8 cellular contexts compared by ENCODE assay signal in the genomic region with DNA sequence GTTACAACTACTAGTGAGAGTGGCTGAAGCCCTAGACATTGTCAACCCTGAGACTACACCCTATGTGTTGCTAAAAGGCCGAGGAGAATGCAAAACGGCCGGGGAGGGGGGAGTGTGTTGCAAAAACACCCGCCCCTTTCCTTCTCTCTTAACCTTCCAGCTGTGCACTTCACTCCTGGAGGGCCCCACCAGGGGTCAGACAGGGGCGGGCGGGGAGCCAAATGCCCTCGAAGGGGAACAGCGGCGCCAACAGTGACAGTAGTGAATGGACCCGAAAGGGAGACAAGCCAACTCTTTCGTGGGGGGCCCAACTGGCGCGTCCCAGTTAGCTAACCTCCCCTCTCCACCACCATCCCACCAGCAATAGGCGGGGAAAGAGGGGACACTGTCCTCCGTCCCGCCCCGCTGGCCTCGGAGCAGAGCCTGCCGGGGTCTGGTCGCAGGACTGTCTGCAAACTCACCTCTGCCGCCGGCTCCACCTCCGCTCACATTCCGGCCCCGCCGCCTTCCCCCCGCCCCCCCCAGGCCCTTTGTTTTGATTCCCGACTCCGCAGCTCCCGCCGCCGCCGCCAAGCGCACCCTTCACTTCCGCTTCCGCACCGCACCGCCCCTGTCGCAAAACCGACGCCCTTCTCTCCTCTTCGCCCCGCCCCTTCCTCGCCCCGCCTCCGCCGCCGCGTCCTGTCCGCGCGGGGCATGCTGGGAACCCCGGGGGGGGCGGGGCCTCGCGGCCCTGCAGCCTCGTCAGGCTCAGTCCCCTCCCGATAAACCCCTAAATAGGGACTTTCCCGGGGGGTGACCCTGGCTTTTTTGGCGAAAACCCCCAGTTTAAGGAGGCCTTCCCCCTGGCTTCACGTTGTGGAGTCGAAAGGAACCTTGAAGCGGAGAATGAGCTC. TPM values are rescaled to one million over a fixed set of nuclear protein-coding genes. Genes with fewer than 3 reads are reported as not detected.
A peak's percentile ranks its signal among the peaks of the same experiment; 100 is the strongest.
DNase-seq lines count a peak whose midpoint lies in the region; ATAC-seq and TF ChIP-seq lines count a peak whose summit lies in the region.

TSS of gene MARF1 (minus strand) at position 598 of the 896 bp plus-strand sequence. CDS start 3,921 bp downstream, outside the sequence.

- no peaks in the 10 kb centered on the region for H3K9me3 ChIP-seq in BLaER1
- H3K9me3 ChIP-seq in colonic mucosa = no peaks in the 10 kb centered on the region

- ATAC-seq in GM19328 (IDR thresholded peaks at IDR 0.05; ENCODE audit: unreplicated experiment) = peak; percentile 48
- ATAC-seq in HG03469 (IDR thresholded peaks at IDR 0.05; ENCODE audit: unreplicated experiment) = peak; percentile 29

- TF ChIP-seq CTCF in colonic mucosa (IDR thresholded peaks at IDR 0.05) = peak; percentile 31

- H3K4me3 Mint-ChIP-seq in activated CD4-positive, alpha-beta T cell treated with anti-CD3 and anti-CD28 coated beads, Interleukin-2, amount 10 ng/mL, durations not matched to agents 24 days and 14 days = peak within 1 kb of the TSS; percentile 94

- H3K27me3 Mint-ChIP-seq in activated CD4-positive, alpha-beta T cell treated with anti-CD3 and anti-CD28 coated beads, Interleukin-2, amount 10 ng/mL, durations not matched to agents 24 days and 14 days = no peaks in the 10 kb centered on the region

- H3K4me3 ChIP-seq in BLaER1 = peak within 1 kb of the TSS; percentile 83
- H3K4me3 ChIP-seq in colonic mucosa = peak within 1 kb of the TSS; percentile 84

- peaks cover 44% of the 10 kb centered on the region for H3K4me1 Mint-ChIP-seq in activated CD4-positive, alpha-beta T cell treated with anti-CD3 and anti-CD28 coated beads, Interleukin-2, amount 10 ng/mL, durations not matched to agents 24 days and 14 days

- peak within 1 kb of the TSS; percentile 97 for H3K27ac Mint-ChIP-seq in activated CD4-positive, alpha-beta T cell treated with anti-CD3 and anti-CD28 coated beads, Interleukin-2, amount 10 ng/mL, durations not matched to agents 24 days and 14 days

- H3K27me3 ChIP-seq in BLaER1 (no peaks in the 10 kb centered on the region), colonic mucosa (no peaks in the 10 kb centered on the region)

- H3K9ac ChIP-seq in BLaER1 (peak within 1 kb of the TSS; percentile 94), colonic mucosa (ENCODE audit: low read depth in 2 of 2, low read length in 2 of 2) (peak within 1 kb of the TSS; percentile 89 to 96)

- peaks cover 22% of the 10 kb centered on the region for H3K36me3 Mint-ChIP-seq in activated CD4-positive, alpha-beta T cell treated with anti-CD3 and anti-CD28 coated beads, Interleukin-2, amount 10 ng/mL, durations not matched to agents 24 days and 14 days (ENCODE audit: low read depth)

- H3K4me1 ChIP-seq in BLaER1 = peaks cover 58% of the 10 kb centered on the region
- H3K4me1 ChIP-seq in colonic mucosa = peaks cover 6% of the 10 kb centered on the region

- H3K36me3 ChIP-seq in BLaER1 = peaks cover 17% of the 10 kb centered on the region
- peaks cover 7% of the 10 kb centered on the region for H3K36me3 ChIP-seq in colonic mucosa

- peak within 1 kb of the TSS; percentile 88 for H3K4me2 ChIP-seq in BLaER1

- H3K27ac ChIP-seq in BLaER1 (peak within 1 kb of the TSS; percentile 97), colonic mucosa (peak within 1 kb of the TSS; percentile 96)

- DNase-seq in NCI-H526 treated with DMSO at 0.1 percent for 48 hours (lab: John Stamatoyannopoulos, UW) (peak; percentile 81), colonic mucosa (peak; percentile 99), left kidney (ENCODE audit: low read depth, low spot score) (peak; percentile 99)
- DNase-seq in activated CD4-positive, alpha-beta T cell treated with anti-CD3 and anti-CD28 coated beads, Interleukin-2, amount 10 ng/mL, durations not matched to agents 24 days and 14 days = peak; percentile 100
- DNase-seq in stimulated activated CD4-positive, alpha-beta T cell treated with anti-CD3 and anti-CD28 coated beads, Interleukin-1b, Interleukin-23, amount 100 ng/mL, for 48 hours = peak; percentile 98

- H3K9me3 Mint-ChIP-seq in activated CD4-positive, alpha-beta T cell treated with anti-CD3 and anti-CD28 coated beads, Interleukin-2, amount 10 ng/mL, durations not matched to agents 24 days and 14 days = peaks cover 6% of the 10 kb centered on the region

- H4K20me1 ChIP-seq in BLaER1 = peaks cover 19% of the 10 kb centered on the region; the same call in 1 of the 2 replicates

- intact Hi-C loops in activated CD4-positive, alpha-beta T cell treated with anti-CD3 and anti-CD28 coated beads, Interleukin-2, amount 10 ng/mL, durations not matched to agents 24 days and 14 days (cut with micrococcal nuclease) = loop anchor here (1.0 to 5.0 kb wide), 6 partner anchors 8 to 1011 kb away; partner anchors contain the start of genes BFAR, CEP20 and PARN
- intact Hi-C loops in colonic mucosa (cut with DNase I) = no loop called here

RNA-seq across cellular contexts. Expression of gene MARF1, which starts in this region (rescaled TPM):
- total RNA-seq in activated CD4-positive, alpha-beta T cell treated with anti-CD3 and anti-CD28 coated beads, Interleukin-2, amount 10 ng/mL, durations not matched to agents 24 days and 14 days = 55.6 and 56.2 TPM in 2 replicates
- total RNA-seq in colonic mucosa = 10 to 100 TPM; 53.0 to 71.6 TPM

Comparison
In these comparisons a context has a peak if more than half of its experiments do, and no peak if none do; other contexts are left out.
1. Peak in every context shown above with its lines: DNase-seq, ATAC-seq, H3K4me3 ChIP-seq and H3K27ac ChIP-seq.